In genomic region chr1:193014354-193014753, GRCh38 we compare ENCODE assay signal across 20 cellular contexts. TPM values are rescaled to one million over a fixed set of nuclear protein-coding genes. Genes with fewer than 3 reads are reported as not detected.
A peak's percentile ranks its signal among the peaks of the same experiment; 100 is the strongest.
DNase-seq lines count a peak whose midpoint lies in the region; ATAC-seq, FAIRE-seq and TF ChIP-seq lines count a peak whose summit lies in the region.
"Had no signal": no experiment of that assay in that cellular context is flagged by ENCODE, and none has a peak within 500 bp of the region (broad histone marks: within the 10 kb centered on the region; RNA-seq: fewer than 3 reads in every experiment).

No MANE protein-coding gene starts in this region.

- H3K36me3 ChIP-seq in osteoblast (ENCODE audit: insufficient read depth, low read length) = no peaks in the 10 kb centered on the region
- H3K36me3 ChIP-seq in CD4-positive, alpha-beta memory T cell (ENCODE audit: insufficient read depth, low read length) = no peaks in the 10 kb centered on the region

- peak; percentile 23 for ATAC-seq in SK-N-SH treated with all-trans-retinoic acid at 6 μM for 48 hours
- no peak for ATAC-seq in GM18867 (IDR thresholded peaks at IDR 0.05; ENCODE audit: unreplicated experiment)
- ATAC-seq: CD8-positive, alpha-beta T cell; PC-3 had no signal

- FAIRE-seq in D721Med (lab: Jason Lieb, UNC) = peak; percentile 90
- FAIRE-seq: H1 had no signal

- no peak overlapping the region for H3K4me3 Mint-ChIP-seq in CD4-positive, alpha-beta memory T cell
- H3K4me3 Mint-ChIP-seq: CD8-positive, alpha-beta T cell; HFFc6 had no signal

- TF ChIP-seq CTCF in D721Med (IDR thresholded peaks at IDR 0.05; ENCODE audit: insufficient read depth, missing control alignments) (no peak), fibroblast of mammary gland (conservative IDR thresholded peaks at IDR 0.05; ENCODE audit: control insufficient read depth, insufficient read depth, low read depth, low read length) (no peak), osteoblast (IDR thresholded peaks at IDR 0.05; ENCODE audit: extremely low read depth, low read depth, low read length) (no peak)

- no peak overlapping the region for H3K27ac Mint-ChIP-seq in CD4-positive, alpha-beta memory T cell
- H3K27ac Mint-ChIP-seq: CD8-positive, alpha-beta T cell; HFFc6 had no signal

- H3K27me3 Mint-ChIP-seq in CD4-positive, alpha-beta memory T cell = no peaks in the 10 kb centered on the region

- CTCF ChIA-PET in CD4-positive, alpha-beta memory T cell (lab: Charles Lee; ENCODE audit: partially characterized antibody) = interaction anchor here (0.9 to 9.2 kb wide), 3 partner anchors 209 to 540 kb away, joined by 3 to 219 read pairs (median 4); partner anchors contain the start of gene RGS2

- no peaks in the 10 kb centered on the region for H3K79me2 ChIP-seq in osteoblast (ENCODE audit: insufficient read depth, low read length)

- POLR2A ChIA-PET in CD4-positive, alpha-beta memory T cell (lab: Charles Lee; ENCODE audit: partially characterized antibody) = interaction anchor here (0.9 to 1.4 kb wide), 2 partner anchors 107 to 208 kb away, joined by 3 to 4 read pairs; partner anchors contain the start of gene CDC73

- no peaks in the 10 kb centered on the region for H3K4me1 Mint-ChIP-seq in CD4-positive, alpha-beta memory T cell

- H4K20me1 ChIP-seq in osteoblast (ENCODE audit: insufficient read depth, low read length) = no peaks in the 10 kb centered on the region

- H3K9me3 ChIP-seq in osteoblast (ENCODE audit: low read depth, low read length) = no peaks in the 10 kb centered on the region
- no peaks in the 10 kb centered on the region for H3K9me3 ChIP-seq in CD4-positive, alpha-beta memory T cell (ENCODE audit: control insufficient read depth in 1 of 2, low read length in 2 of 2)
- H3K9me3 ChIP-seq: BE2C had no signal

- no peak overlapping the region for H2AFZ ChIP-seq in osteoblast (ENCODE audit: low read length)

- peaks cover 4 to 5% of the 10 kb centered on the region in 2 donors for H3K36me3 Mint-ChIP-seq in CD4-positive, alpha-beta memory T cell

- H3K27ac ChIP-seq in osteoblast (ENCODE audit: low read depth, low read length) = peak overlapping the region; percentile 26
- no peak overlapping the region for H3K27ac ChIP-seq in CD4-positive, alpha-beta memory T cell (ENCODE audit: low read depth, low read length)
- H3K27ac ChIP-seq: HL-60 had no signal

- H3K4me2 ChIP-seq in osteoblast (ENCODE audit: insufficient read depth, low read length) = no peak overlapping the region

- intact Hi-C loops in CD4-positive, alpha-beta memory T cell (cut with micrococcal nuclease) = loop anchor here (10.0 kb wide), 1 partner anchor 410 kb away; no protein-coding TSS in a partner anchor

- no peaks in the 10 kb centered on the region for H3K27me3 ChIP-seq in osteoblast (ENCODE audit: insufficient read depth, low read length)
- no peaks in the 10 kb centered on the region for H3K27me3 ChIP-seq in CD4-positive, alpha-beta memory T cell (ENCODE audit: insufficient read depth, low read length)
- H3K27me3 ChIP-seq: BE2C had no signal

- DNase-seq in D721Med (ENCODE audit: insufficient read length, low spot score) (no peak), fibroblast of mammary gland (ENCODE audit: low read depth) (peak; percentile 37), osteoblast (ENCODE audit: insufficient read length, low spot score, missing footprints) (no peak), GOT3 (lab: John Stamatoyannopoulos, UW) (no peak), cerebellar cortex (ENCODE audit: low spot score) (no peak)
- DNase-seq in CD4-positive, alpha-beta memory T cell = no peak
- DNase-seq: ACHN; BE2C; CD8-positive, alpha-beta T cell; DND-41; HFFc6; KG1; NCI-H1048; NCI-H146; NCI-H446; PC-3 had no signal

- H3K4me3 ChIP-seq in fibroblast of mammary gland (ENCODE audit: control insufficient read depth, low read depth, low read length) = no peak overlapping the region
- H3K4me3 ChIP-seq in osteoblast (ENCODE audit: insufficient read depth, low read length) = no peak overlapping the region
- H3K4me3 ChIP-seq in CD4-positive, alpha-beta memory T cell (ENCODE audit: low read length in 2 of 2) = no peak overlapping the region

- H3K9me3 Mint-ChIP-seq in CD4-positive, alpha-beta memory T cell = no peaks in the 10 kb centered on the region
- H3K9me3 Mint-ChIP-seq: CD8-positive, alpha-beta T cell; HFFc6 had no signal

- H3K4me1 ChIP-seq in osteoblast (ENCODE audit: insufficient read depth, low read length) = peaks cover 27% of the 10 kb centered on the region
- H3K4me1 ChIP-seq in CD4-positive, alpha-beta memory T cell (ENCODE audit: insufficient read depth, low read length) = no peaks in the 10 kb centered on the region
- H3K4me1 ChIP-seq: BE2C had no signal

TF ChIP-seq in SK-N-SH treated with all-trans-retinoic acid at 6 μM for 48 hours, 23 proteins besides CTCF, POLR2A, EP300 and RAD21:
- 0 out of 2 replicates have a peak, but pooled peaks have one; percentile 58 for TF ChIP-seq TOX (CRISPR knock-in tag; IDR thresholded peaks at IDR 0.05; ENCODE audit: borderline replicate concordance)
- TF ChIP-seq ZC3H10 (CRISPR knock-in tag; IDR thresholded peaks at IDR 0.05) = no peak
- TF ChIP-seq ARNTL (CRISPR knock-in tag; IDR thresholded peaks at IDR 0.05; ENCODE audit: borderline replicate concordance, low read depth) = no peak

RNA-seq across cellular contexts. Expression of gene UCHL5, which starts 44.8 kb away (rescaled TPM):
- total RNA-seq in osteoblast = 28.0 and 34.4 TPM in 2 replicates
- 10 to 100 TPM; 31.2 to 34.6 TPM for total RNA-seq in CD4-positive, alpha-beta memory T cell
- polyA plus RNA-seq in CD4-positive, alpha-beta memory T cell = 10 to 100 TPM; 45.9 to 72.8 TPM

RNA-seq across cellular contexts. Expression of gene RO60, which starts 45.1 kb away (rescaled TPM):
- 132 and 138 TPM in 2 replicates for total RNA-seq in osteoblast
- total RNA-seq in CD4-positive, alpha-beta memory T cell = 10 to 100 TPM; 75.2 to 78.7 TPM
- 100 to 1,000 TPM in 1 of 2 donors, 10 to 100 TPM in 1; 99.6 to 133 TPM for polyA plus RNA-seq in CD4-positive, alpha-beta memory T cell
